ENCODE assay signal across 13 cellular contexts in genomic region chr22:44202261-44202789, GRCh38. TPM values are rescaled to one million over a fixed set of nuclear protein-coding genes. Genes with fewer than 3 reads are reported as not detected.
DNase-seq lines count a peak whose midpoint lies in the region; ATAC-seq lines count a peak whose summit lies in the region.
"Had no signal": no experiment of that assay in that cellular context is flagged by ENCODE, and none has a peak within 500 bp of the region (broad histone marks: within the 10 kb centered on the region; RNA-seq: fewer than 3 reads in every experiment).

No MANE protein-coding gene starts in this region.

- no peak overlapping the region for H3K27ac Mint-ChIP-seq in activated T-helper 2 cell treated with anti-CD3 and anti-CD28 coated beads, Interferon-gamma antibody, Interleukin-2, Interleukin-4, amounts not matched to agents 10 μg/mL and 5 μg/mL and 100 μg/mL, durations not matched to agents 14 hours and 24 hours and 36 hours
- H3K27ac Mint-ChIP-seq: activated CD4-positive, alpha-beta T cell treated with anti-CD3 and anti-CD28 coated beads, Interleukin-2, amount 10 ng/mL, durations not matched to agents 7 days and 5 days had no signal

- H3K4me1 Mint-ChIP-seq in activated T-helper 2 cell treated with anti-CD3 and anti-CD28 coated beads, Interferon-gamma antibody, Interleukin-2, Interleukin-4, amounts not matched to agents 10 μg/mL and 5 μg/mL and 100 μg/mL, durations not matched to agents 14 hours and 24 hours and 36 hours (ENCODE audit: low read depth), result no peaks in the 10 kb centered on the region

- peaks cover 56% of the 10 kb centered on the region for H3K36me3 Mint-ChIP-seq in activated T-helper 2 cell treated with anti-CD3 and anti-CD28 coated beads, Interferon-gamma antibody, Interleukin-2, Interleukin-4, amounts not matched to agents 10 μg/mL and 5 μg/mL and 100 μg/mL, durations not matched to agents 14 hours and 24 hours and 36 hours (ENCODE audit: low read depth)

- intact Hi-C loops in sciatic nerve (cut with DNase I), result no loop called here
- intact Hi-C loops in activated T-helper 2 cell treated with anti-CD3 and anti-CD28 coated beads, Interferon-gamma antibody, Interleukin-2, Interleukin-4, amounts not matched to agents 10 μg/mL and 5 μg/mL and 100 μg/mL, durations not matched to agents 14 hours and 24 hours and 36 hours (cut with micrococcal nuclease), result no loop called here

- H3K27me3 Mint-ChIP-seq in activated T-helper 2 cell treated with anti-CD3 and anti-CD28 coated beads, Interferon-gamma antibody, Interleukin-2, Interleukin-4, amounts not matched to agents 10 μg/mL and 5 μg/mL and 100 μg/mL, durations not matched to agents 14 hours and 24 hours and 36 hours (ENCODE audit: low read depth), result no peaks in the 10 kb centered on the region
- H3K27me3 Mint-ChIP-seq: activated CD4-positive, alpha-beta T cell treated with anti-CD3 and anti-CD28 coated beads, Interleukin-2, amount 10 ng/mL, durations not matched to agents 7 days and 5 days had no signal

- peak; percentile 47 for ATAC-seq in sciatic nerve
- ATAC-seq in HG03159 (IDR thresholded peaks at IDR 0.05; ENCODE audit: unreplicated experiment), result no peak
- ATAC-seq in HG03280 (IDR thresholded peaks at IDR 0.05; ENCODE audit: unreplicated experiment), result no peak

- DNase-seq in GM04504 (ENCODE audit: low read depth) (peak; percentile 60), NCI-H226 (peak; percentile 72), fibroblast of peridontal ligament (ENCODE audit: extremely low read depth) (peak; percentile 94), sciatic nerve (ENCODE audit: low spot score) (peak; percentile 50)
- DNase-seq in activated T-helper 2 cell treated with anti-CD3 and anti-CD28 coated beads, Interferon-gamma antibody, Interleukin-2, Interleukin-4, amounts not matched to agents 10 μg/mL and 5 μg/mL and 100 μg/mL, durations not matched to agents 14 hours and 24 hours and 36 hours (ENCODE audit: low spot score), result no peak
- DNase-seq in activated CD4-positive, alpha-beta T cell treated with anti-CD3 and anti-CD28 coated beads for 1 hour, result no peak
- DNase-seq: activated CD4-positive, alpha-beta T cell treated with anti-CD3 and anti-CD28 coated beads, Interleukin-2, amount 10 ng/mL, durations not matched to agents 7 days and 5 days; activated gamma-delta T cell treated with Interleukin-2 at 50 U/mL for 16 hours; DMS53; effector CD8-positive, alpha-beta T cell had no signal

- H3K9me3 Mint-ChIP-seq in activated T-helper 2 cell treated with anti-CD3 and anti-CD28 coated beads, Interferon-gamma antibody, Interleukin-2, Interleukin-4, amounts not matched to agents 10 μg/mL and 5 μg/mL and 100 μg/mL, durations not matched to agents 14 hours and 24 hours and 36 hours, result no peaks in the 10 kb centered on the region
- H3K9me3 Mint-ChIP-seq: activated CD4-positive, alpha-beta T cell treated with anti-CD3 and anti-CD28 coated beads, Interleukin-2, amount 10 ng/mL, durations not matched to agents 7 days and 5 days had no signal

- H3K4me3 Mint-ChIP-seq in activated T-helper 2 cell treated with anti-CD3 and anti-CD28 coated beads, Interferon-gamma antibody, Interleukin-2, Interleukin-4, amounts not matched to agents 10 μg/mL and 5 μg/mL and 100 μg/mL, durations not matched to agents 14 hours and 24 hours and 36 hours (ENCODE audit: low read depth), result no peak overlapping the region
- H3K4me3 Mint-ChIP-seq: activated CD4-positive, alpha-beta T cell treated with anti-CD3 and anti-CD28 coated beads, Interleukin-2, amount 10 ng/mL, durations not matched to agents 7 days and 5 days had no signal

RNA-seq across cellular contexts. Expression of gene PARVG, which starts 21.6 kb away (rescaled TPM):
- 16.7 TPM for total RNA-seq in sciatic nerve
- total RNA-seq in activated T-helper 2 cell treated with anti-CD3 and anti-CD28 coated beads, Interferon-gamma antibody, Interleukin-2, Interleukin-4, amounts not matched to agents 10 μg/mL and 5 μg/mL and 100 μg/mL, durations not matched to agents 14 hours and 24 hours and 36 hours, result 73.5 and 75.6 TPM in 2 replicates
- total RNA-seq: renal cortical epithelial cell had no signal

Comparison
In these comparisons a context has a peak if more than half of its experiments do, and no peak if none do; other contexts are left out.
1. DNase-seq: peak in GM04504 (single experiment), NCI-H226 (single experiment), fibroblast of peridontal ligament (single experiment) and sciatic nerve (single experiment); none in activated T-helper 2 cell treated with anti-CD3 and anti-CD28 coated beads, Interferon-gamma antibody, Interleukin-2, Interleukin-4, amounts not matched to agents 10 μg/mL and 5 μg/mL and 100 μg/mL, durations not matched to agents 14 hours and 24 hours and 36 hours (single experiment) and activated CD4-positive, alpha-beta T cell treated with anti-CD3 and anti-CD28 coated beads for 1 hour (single experiment).